ENCODE assay signal across 8 cellular contexts in genomic region chr12:57904848-57905811, GRCh38. TPM values are rescaled to one million over a fixed set of nuclear protein-coding genes. Genes with fewer than 3 reads are reported as not detected.
DNase-seq lines count a peak whose midpoint lies in the region; ATAC-seq and TF ChIP-seq lines count a peak whose summit lies in the region.

No MANE protein-coding gene starts in this region.

- H3K9me3 Mint-ChIP-seq in CD4-positive, CD25-positive, alpha-beta regulatory T cell = peaks cover 0 to 2% (median 0%) of the 10 kb centered on the region in 7 donors

- peak overlapping the region; percentile 64 for H3K4me3 ChIP-seq in CD4-positive, CD25-positive, alpha-beta regulatory T cell (ENCODE audit: low read depth, low read length)
- H3K4me3 ChIP-seq in coronary artery (no peak overlapping the region), right lobe of liver (peak overlapping the region in 2 of 3 donors; percentile 17 to 25)

- TF ChIP-seq POLR2A in right lobe of liver (IDR thresholded peaks at IDR 0.05) = no peak

- H3K27ac ChIP-seq in CD4-positive, CD25-positive, alpha-beta regulatory T cell (ENCODE audit: insufficient read depth, low read length, poor library complexity, severe bottlenecking) = no peak overlapping the region
- H3K27ac ChIP-seq in coronary artery = no peak overlapping the region
- H3K27ac ChIP-seq in right lobe of liver = no peak overlapping the region

- H3K27ac Mint-ChIP-seq in CD4-positive, CD25-positive, alpha-beta regulatory T cell = peak overlapping the region in 1 of 3 donors; percentile 18

- intact Hi-C loops in right lobe of liver (cut with DNase I) = loop anchor here (5.0 to 10.0 kb wide), 2 partner anchors 73 to 100 kb away; no protein-coding TSS in a partner anchor

- peak; percentile 99 for TF ChIP-seq CTCF in coronary artery (IDR thresholded peaks at IDR 0.05)
- TF ChIP-seq CTCF in right lobe of liver (IDR thresholded peaks at IDR 0.05) = peak; percentile 98 to 100 (median 100)

- WGBS in right lobe of liver (ENCODE audit: insufficient coverage, low coverage, low lambda C conversion rate, missing lambda C conversion rate) = 32% methylated on average over 23 of the region's 26 CpGs

- peak; percentile 95 to 96 for ATAC-seq in CD4-positive, CD25-positive, alpha-beta regulatory T cell (ENCODE audit: low read depth in 2 of 2)
- ATAC-seq in GM19397 (IDR thresholded peaks at IDR 0.05; ENCODE audit: unreplicated experiment) (peak; percentile 76), HG03558 (IDR thresholded peaks at IDR 0.05; ENCODE audit: extremely low read depth, unreplicated experiment) (peak; percentile 71), right lobe of liver (peak; percentile 100)

- H3K36me3 ChIP-seq in CD4-positive, CD25-positive, alpha-beta regulatory T cell (ENCODE audit: control insufficient read depth, insufficient read depth, low read length) = no peaks in the 10 kb centered on the region
- no peaks in the 10 kb centered on the region for H3K36me3 ChIP-seq in right lobe of liver

- H3K4me3 Mint-ChIP-seq in CD4-positive, CD25-positive, alpha-beta regulatory T cell = peak overlapping the region in 2 of 4 donors; percentile 13 to 30

- peak; percentile 70 to 83 (median 80) for DNase-seq in CD4-positive, CD25-positive, alpha-beta regulatory T cell
- peak; percentile 89 for DNase-seq in NCI-H526 treated with DMSO at 0.1 percent for 48 hours (lab: John Stamatoyannopoulos, UW)
- peak; percentile 90 for DNase-seq in activated CD4-positive, alpha-beta T cell treated with anti-CD3 and anti-CD28 coated beads for 48 hours
- DNase-seq in coronary artery (ENCODE audit: low spot score) = peak; percentile 86
- peak; percentile 70 to 85 (median 76) for DNase-seq in right lobe of liver
- DNase-seq in stimulated activated CD4-positive, alpha-beta T cell treated with anti-CD3 and anti-CD28 coated beads, TNF-alpha, amount 100 ng/mL, for 48 hours (ENCODE audit: low read depth in 3 of 3) = peak; percentile 70 to 75 (median 72)

- H3K27me3 Mint-ChIP-seq in CD4-positive, CD25-positive, alpha-beta regulatory T cell = peaks cover 17% of the 10 kb centered on the region

- peaks cover 3% of the 10 kb centered on the region for H3K27me3 ChIP-seq in CD4-positive, CD25-positive, alpha-beta regulatory T cell (ENCODE audit: control insufficient read depth, insufficient read depth, low read length)
- H3K27me3 ChIP-seq in right lobe of liver = no peaks in the 10 kb centered on the region

- H3K9me3 ChIP-seq in CD4-positive, CD25-positive, alpha-beta regulatory T cell (ENCODE audit: control insufficient read depth in 2 of 2, low read length in 2 of 2) = no peaks in the 10 kb centered on the region
- H3K9me3 ChIP-seq in right lobe of liver = no peaks in the 10 kb centered on the region

- H3K36me3 Mint-ChIP-seq in CD4-positive, CD25-positive, alpha-beta regulatory T cell = no peaks in the 10 kb centered on the region

- peaks cover 0 to 7% (median 5%) of the 10 kb centered on the region in 4 donors for H3K4me1 Mint-ChIP-seq in CD4-positive, CD25-positive, alpha-beta regulatory T cell

- H3K4me1 ChIP-seq in CD4-positive, CD25-positive, alpha-beta regulatory T cell (ENCODE audit: control insufficient read depth, insufficient read depth, low read length, poor library complexity, severe bottlenecking) = peaks cover 7% of the 10 kb centered on the region
- H3K4me1 ChIP-seq in right lobe of liver = peaks cover 0 to 4% (median 2%) of the 10 kb centered on the region in 4 donors

RNA-seq across cellular contexts. Expression of gene ATP23, which starts 36.2 kb away (rescaled TPM):
- 4.8 TPM for total RNA-seq in CD4-positive, CD25-positive, alpha-beta regulatory T cell
- polyA plus RNA-seq in CD4-positive, CD25-positive, alpha-beta regulatory T cell = 10 to 100 TPM; 16.2 to 40.7 (median 26.1) TPM
- 1 to 10 TPM; 2.2 to 7.9 (median 3.5) TPM for total RNA-seq in right lobe of liver

RNA-seq across cellular contexts. Expression of gene CTDSP2, which starts 58.6 kb away (rescaled TPM):
- 121 TPM for total RNA-seq in CD4-positive, CD25-positive, alpha-beta regulatory T cell
- 10 to 100 TPM; 45.7 to 54.4 (median 52.5) TPM for polyA plus RNA-seq in CD4-positive, CD25-positive, alpha-beta regulatory T cell
- 10 to 100 TPM; 39.3 to 84.2 (median 64.7) TPM for total RNA-seq in right lobe of liver
